Comparison of ENCODE assay signal across 13 cellular contexts in genomic region chr11:34065505-34066203, GRCh38. TPM values are rescaled to one million over a fixed set of nuclear protein-coding genes. Genes with fewer than 3 reads are reported as not detected.
A peak's percentile ranks its signal among the peaks of the same experiment; 100 is the strongest.
DNase-seq lines count a peak whose midpoint lies in the region; ATAC-seq and TF ChIP-seq lines count a peak whose summit lies in the region.
"Had no signal": no experiment of that assay in that cellular context is flagged by ENCODE, and none has a peak within 500 bp of the region (broad histone marks: within the 10 kb centered on the region; RNA-seq: fewer than 3 reads in every experiment).

No MANE protein-coding gene starts in this region.

- H3K4me3 ChIP-seq in RWPE2 (ENCODE audit: severe bottlenecking) (no peak overlapping the region), epithelial cell of proximal tubule (ENCODE audit: low read depth, low read length) (no peak overlapping the region)
- H3K4me3 ChIP-seq: skin epidermis, testis had no signal

- ATAC-seq in RWPE2 (ENCODE audit: low read depth) (peak; percentile 23; the same call in 1 of the 3 replicates), HG02623 (IDR thresholded peaks at IDR 0.05; ENCODE audit: unreplicated experiment) (no peak), HG02763 (IDR thresholded peaks at IDR 0.05; ENCODE audit: unreplicated experiment) (no peak)
- peak; percentile 93 for ATAC-seq in stimulated activated naive CD8-positive, alpha-beta T cell treated with anti-CD3 and anti-CD28 coated beads, Interleukin-15, amount 100 ng/mL, for 72 hours

- peak; percentile 28 for DNase-seq in stimulated activated CD4-positive, alpha-beta T cell treated with anti-CD3 and anti-CD28 coated beads, Interleukin-15, amount 100 ng/mL, for 24 hours
- no peak for DNase-seq in stimulated activated CD4-positive, alpha-beta T cell treated with anti-CD3 and anti-CD28 coated beads, Interleukin-12 subunit alpha, Interleukin-12 subunit beta, amount 100 ng/mL, for 4 hours
- no peak for DNase-seq in RWPE2 (ENCODE audit: low spot score)
- DNase-seq in epithelial cell of proximal tubule (ENCODE audit: low read depth), result no peak
- peak in 1 of 2 donors; percentile 38 for DNase-seq in stimulated activated naive CD8-positive, alpha-beta T cell treated with anti-CD3 and anti-CD28 coated beads, Interleukin-15, amount 100 ng/mL, for 72 hours
- no peak for DNase-seq in activated effector memory CD4-positive, alpha-beta T cell treated with anti-CD3 and anti-CD28 coated beads, Interleukin-2, amount 50 U/mL, for 16 hours
- DNase-seq: KBM-7, NCI-H82, T1000, testis had no signal

- H3K27ac Mint-ChIP-seq in stimulated activated naive CD8-positive, alpha-beta T cell treated with anti-CD3 and anti-CD28 coated beads, Interleukin-15, amount 100 ng/mL, for 72 hours, result peak overlapping the region; percentile 57 to 85

- no peak for TF ChIP-seq CTCF in RWPE2 (IDR thresholded peaks at IDR 0.05; ENCODE audit: poor library complexity, severe bottlenecking)
- TF ChIP-seq CTCF in epithelial cell of proximal tubule (conservative IDR thresholded peaks at IDR 0.05; ENCODE audit: low read depth, low read length), result peak; percentile 19

- peak overlapping the region in 1 of 2 donors; percentile 33 for H3K4me3 Mint-ChIP-seq in stimulated activated naive CD8-positive, alpha-beta T cell treated with anti-CD3 and anti-CD28 coated beads, Interleukin-15, amount 100 ng/mL, for 72 hours

- H3K4me1 ChIP-seq in RWPE2 (ENCODE audit: insufficient read depth, poor library complexity, severe bottlenecking), result peaks cover 6% of the 10 kb centered on the region

- no peaks in the 10 kb centered on the region for H3K27me3 ChIP-seq in RWPE2 (ENCODE audit: insufficient read depth, poor library complexity, severe bottlenecking)
- H3K27me3 ChIP-seq: testis had no signal

- no peaks in the 10 kb centered on the region for H3K9me3 Mint-ChIP-seq in stimulated activated naive CD8-positive, alpha-beta T cell treated with anti-CD3 and anti-CD28 coated beads, Interleukin-15, amount 100 ng/mL, for 72 hours

- H3K27me3 Mint-ChIP-seq in stimulated activated naive CD8-positive, alpha-beta T cell treated with anti-CD3 and anti-CD28 coated beads, Interleukin-15, amount 100 ng/mL, for 72 hours, result no peaks in the 10 kb centered on the region

- peaks cover 68% of the 10 kb centered on the region for H3K36me3 ChIP-seq in RWPE2 (ENCODE audit: low read depth)

- H3K4me1 Mint-ChIP-seq in stimulated activated naive CD8-positive, alpha-beta T cell treated with anti-CD3 and anti-CD28 coated beads, Interleukin-15, amount 100 ng/mL, for 72 hours, result peaks cover 69% of the 10 kb centered on the region

- no peak overlapping the region for H3K27ac ChIP-seq in RWPE2 (ENCODE audit: poor library complexity, severe bottlenecking)
- H3K27ac ChIP-seq: skin epidermis, testis had no signal

- H3K9me3 ChIP-seq in RWPE2 (ENCODE audit: severe bottlenecking), result no peaks in the 10 kb centered on the region
- H3K9me3 ChIP-seq: testis had no signal

RNA-seq across cellular contexts. Expression of gene CAPRIN1, which starts 14.1 kb away (rescaled TPM):
- 172 and 222 TPM in 2 replicates for total RNA-seq in epithelial cell of proximal tubule

RNA-seq across cellular contexts. Expression of gene NAT10, which starts 39.8 kb away (rescaled TPM):
- 19.8 and 36.8 TPM in 2 replicates for total RNA-seq in epithelial cell of proximal tubule

Comparison
In these comparisons a context has a peak if more than half of its experiments do, and no peak if none do; other contexts are left out.
1. ATAC-seq: peak in RWPE2 (single experiment) and stimulated activated naive CD8-positive, alpha-beta T cell treated with anti-CD3 and anti-CD28 coated beads, Interleukin-15, amount 100 ng/mL, for 72 hours (single experiment); none in HG02623 (single experiment) and HG02763 (single experiment).